ENCODE assay signal across 20 cellular contexts in genomic region chr6:15499125-15499524, GRCh38.
"Had no signal": no experiment of that assay in that cellular context is flagged by ENCODE, and none has a peak within 500 bp of the region (broad histone marks: within the 10 kb centered on the region; RNA-seq: fewer than 3 reads in every experiment).

No MANE protein-coding gene starts in this region.

- H3K9me3 ChIP-seq: body of pancreas, lower lobe of right lung, psoas muscle, testis, upper lobe of left lung had no signal

- H3K4me3 Mint-ChIP-seq: activated naive CD4-positive, alpha-beta T cell treated with anti-CD3 and anti-CD28 coated beads for 36 hours; nephron; stimulated activated naive CD8-positive, alpha-beta T cell treated with anti-CD3 and anti-CD28 coated beads, Interleukin-15, amount 100 ng/mL, for 72 hours; T-cell had no signal

- H3K4me3 ChIP-seq: body of pancreas, dorsolateral prefrontal cortex, lower lobe of right lung, psoas muscle, testis, upper lobe of left lung had no signal

- FAIRE-seq: islet of Langerhans had no signal

- H3K27ac ChIP-seq: body of pancreas, dorsolateral prefrontal cortex, foreskin keratinocyte, lower lobe of right lung, psoas muscle, testis, upper lobe of left lung had no signal

- DNase-seq: activated naive CD4-positive, alpha-beta T cell treated with anti-CD3 and anti-CD28 coated beads for 36 hours; glutamatergic neuron; hippocampal formation; left colon; lower lobe of right lung; occipital lobe; psoas muscle; right cardiac atrium; stimulated activated naive CD8-positive, alpha-beta T cell treated with anti-CD3 and anti-CD28 coated beads, Interleukin-15, amount 100 ng/mL, for 72 hours; T-helper 9 cell; testis had no signal

- H3K27me3 Mint-ChIP-seq: stimulated activated naive CD8-positive, alpha-beta T cell treated with anti-CD3 and anti-CD28 coated beads, Interleukin-15, amount 100 ng/mL, for 72 hours; T-cell had no signal

- H3K9me3 Mint-ChIP-seq: activated naive CD4-positive, alpha-beta T cell treated with anti-CD3 and anti-CD28 coated beads for 36 hours; activated T-helper 2 cell treated with anti-CD3 and anti-CD28 coated beads, Interferon-gamma antibody, Interleukin-2, Interleukin-4, amounts not matched to agents 10 μg/mL and 5 μg/mL and 100 μg/mL, durations not matched to agents 14 hours and 24 hours and 36 hours; nephron; stimulated activated naive CD8-positive, alpha-beta T cell treated with anti-CD3 and anti-CD28 coated beads, Interleukin-15, amount 100 ng/mL, for 72 hours; T-cell had no signal

- H3K27me3 ChIP-seq: body of pancreas, dorsolateral prefrontal cortex, foreskin keratinocyte, testis, upper lobe of left lung had no signal

- H3K27ac Mint-ChIP-seq: activated naive CD4-positive, alpha-beta T cell treated with anti-CD3 and anti-CD28 coated beads for 36 hours; activated T-helper 2 cell treated with anti-CD3 and anti-CD28 coated beads, Interferon-gamma antibody, Interleukin-2, Interleukin-4, amounts not matched to agents 10 μg/mL and 5 μg/mL and 100 μg/mL, durations not matched to agents 14 hours and 24 hours and 36 hours; T-cell had no signal

- ATAC-seq: body of pancreas; left colon; right cardiac atrium; SK-N-SH treated with all-trans-retinoic acid at 6 μM for 48 hours; stimulated activated naive CD8-positive, alpha-beta T cell treated with anti-CD3 and anti-CD28 coated beads, Interleukin-15, amount 100 ng/mL, for 72 hours; T-cell had no signal
